Comparison of ENCODE assay signal across 23 cellular contexts in the genomic region with DNA sequence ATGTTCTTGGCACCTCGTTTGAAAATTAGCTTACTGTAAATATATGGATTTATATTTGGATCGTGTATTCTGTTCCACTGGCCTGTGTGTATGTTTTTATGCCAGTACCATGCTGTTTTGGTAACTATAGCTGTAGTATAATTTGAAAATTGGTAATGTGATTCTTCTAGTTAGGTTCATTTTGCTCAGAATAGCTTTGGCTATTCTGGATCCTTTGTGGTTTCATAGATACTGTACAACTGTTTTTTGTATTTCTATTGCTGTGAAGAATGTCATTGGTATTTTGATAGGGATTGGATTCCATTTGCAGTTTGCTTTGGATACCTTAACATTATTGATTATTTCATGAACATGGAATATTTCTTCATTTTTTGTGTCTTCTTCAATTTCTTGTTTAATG.
"Had no signal": no experiment of that assay in that cellular context is flagged by ENCODE, and none has a peak within 500 bp of the region (broad histone marks: within the 10 kb centered on the region; RNA-seq: fewer than 3 reads in every experiment).

No MANE protein-coding gene starts in this region.

- DNase-seq: IMR-90, Karpas-422, KG1, NCI-H1092, NCI-H1105 treated with DMSO at 0.1 percent for 48 hours, NCI-H1417 treated with DMSO at 0.1 percent for 48 hours, NCI-H146, NCI-H1694 treated with DMSO at 0.1 percent for 48 hours, NCI-H1930, NCI-H2107, NCI-H226, NCI-H446, NCI-H510A, NCI-H524 treated with DMSO at 0.1 percent for 48 hours, NCI-H69, NCI-H774, Peyer's patch, SHP77 treated with DMSO at 0.1 percent for 48 hours, SJCRH30, T-helper 1 cell, T-helper 17 cell had no signal

- H3K4me3 ChIP-seq: Peyer's patch, SJCRH30 had no signal

- ATAC-seq: HepG2, Right ventricle myocardium inferior, T-helper 17 cell had no signal

- H3K27ac ChIP-seq: Peyer's patch, SJCRH30 had no signal

- H3K36me3 ChIP-seq: Peyer's patch, SJCRH30 had no signal

- FAIRE-seq: HepG2 had no signal

- H3K27me3 ChIP-seq: Peyer's patch, SJCRH30 had no signal

- H3K4me1 ChIP-seq: SJCRH30 had no signal

- H3K9me3 ChIP-seq: SJCRH30 had no signal
